In genomic region chr5:146877178-146877681, GRCh38 we compare ENCODE assay signal across 9 cellular contexts. TPM values are rescaled to one million over a fixed set of nuclear protein-coding genes. Genes with fewer than 3 reads are reported as not detected.
DNase-seq lines count a peak whose midpoint lies in the region; ATAC-seq and TF ChIP-seq lines count a peak whose summit lies in the region.
"Had no signal": no experiment of that assay in that cellular context is flagged by ENCODE, and none has a peak within 500 bp of the region (broad histone marks: within the 10 kb centered on the region; RNA-seq: fewer than 3 reads in every experiment).

No MANE protein-coding gene starts in this region.

- H3K4me3 Mint-ChIP-seq in activated T-cell treated with anti-CD3 and anti-CD28 coated beads, Interleukin-2, amount 50 U/mL, for 72 hours = peak overlapping the region; percentile 86 to 89

- no peak for ATAC-seq in activated T-cell treated with anti-CD3 and anti-CD28 coated beads, Interleukin-2, amount 50 U/mL, for 72 hours (replicated peaks in 1 of 2)

- H3K27me3 ChIP-seq in iPS-20b (ENCODE audit: insufficient read depth, low read length) = peaks cover 47% of the 10 kb centered on the region

- peak; percentile 30 for DNase-seq in activated CD4-positive, CD25-positive, alpha-beta regulatory T cell treated with anti-CD3 and anti-CD28 coated beads, Interleukin-2, amount 50 U/mL, for 72 hours
- DNase-seq in activated CD4-positive, CD25-positive, alpha-beta regulatory T cell (lab: John Stamatoyannopoulos, UW) = no peak
- no peak for DNase-seq in activated T-cell treated with anti-CD3 and anti-CD28 coated beads, Interleukin-2, amount 50 U/mL, for 72 hours
- peak; percentile 26 for DNase-seq in stimulated activated CD8-positive, alpha-beta memory T cell treated with anti-CD3 and anti-CD28 coated beads, Interleukin-4, amount 100 ng/mL, for 48 hours
- no peak for DNase-seq in GM13976 (ENCODE audit: low spot score)
- DNase-seq in NCI-H774 (lab: John Stamatoyannopoulos, UW) = no peak
- DNase-seq in NCI-H2081 (lab: John Stamatoyannopoulos, UW) = no peak

- peak overlapping the region; percentile 88 for H3K4me3 ChIP-seq in iPS-20b (ENCODE audit: low read length)

- no peaks in the 10 kb centered on the region for H3K36me3 ChIP-seq in iPS-20b (ENCODE audit: insufficient read depth, low read depth, low read length)
- H3K36me3 ChIP-seq: neutrophil had no signal

- in situ Hi-C loops in GM13976 (cut with MboI; ENCODE audit: low sequenced_read_pairs, unreplicated experiment) = no loop called here

- peaks cover 52% of the 10 kb centered on the region for H3K4me1 ChIP-seq in iPS-20b (ENCODE audit: insufficient read depth, low read length)

- no peaks in the 10 kb centered on the region for H3K9me3 ChIP-seq in iPS-20b (ENCODE audit: insufficient read depth, low read depth, low read length)
- H3K9me3 ChIP-seq: neutrophil had no signal

- H3K9ac ChIP-seq in iPS-20b (ENCODE audit: low read depth, low read length) = peak overlapping the region; percentile 56; the same call in 1 of the 2 replicates

- no peaks in the 10 kb centered on the region for H3K36me3 Mint-ChIP-seq in activated T-cell treated with anti-CD3 and anti-CD28 coated beads, Interleukin-2, amount 50 U/mL, for 72 hours (ENCODE audit: insufficient read depth in 2 of 2)

- no peak overlapping the region for H3K27ac ChIP-seq in iPS-20b (ENCODE audit: low read length)
- H3K27ac ChIP-seq: neutrophil had no signal

- H3K9me3 Mint-ChIP-seq in activated T-cell treated with anti-CD3 and anti-CD28 coated beads, Interleukin-2, amount 50 U/mL, for 72 hours = no peaks in the 10 kb centered on the region

- H3K27ac Mint-ChIP-seq in activated T-cell treated with anti-CD3 and anti-CD28 coated beads, Interleukin-2, amount 50 U/mL, for 72 hours = no peak overlapping the region

- peaks cover 44% of the 10 kb centered on the region for H3K27me3 Mint-ChIP-seq in activated T-cell treated with anti-CD3 and anti-CD28 coated beads, Interleukin-2, amount 50 U/mL, for 72 hours (ENCODE audit: low read depth)

- TF ChIP-seq CTCF in GM13976 (IDR thresholded peaks at IDR 0.05; ENCODE audit: borderline replicate concordance, control extremely low read depth, extremely low read depth, insufficient read depth, missing control alignments) = no peak

- H3K4me1 Mint-ChIP-seq in activated T-cell treated with anti-CD3 and anti-CD28 coated beads, Interleukin-2, amount 50 U/mL, for 72 hours (ENCODE audit: low read depth) = peaks cover 9% of the 10 kb centered on the region

RNA-seq across cellular contexts. Expression of gene PPP2R2B, which starts 1.3 kb away (rescaled TPM):
- total RNA-seq in activated T-cell treated with anti-CD3 and anti-CD28 coated beads, Interleukin-2, amount 50 U/mL, for 72 hours = 1 to 10 TPM in 1 of 2 donors, under 1 TPM in 1; 0.70 to 2.0 TPM

Comparison
In these comparisons a context has a peak if more than half of its experiments do, and no peak if none do; other contexts are left out.
1. DNase-seq: peak in activated CD4-positive, CD25-positive, alpha-beta regulatory T cell treated with anti-CD3 and anti-CD28 coated beads, Interleukin-2, amount 50 U/mL, for 72 hours (single experiment) and stimulated activated CD8-positive, alpha-beta memory T cell treated with anti-CD3 and anti-CD28 coated beads, Interleukin-4, amount 100 ng/mL, for 48 hours (single experiment); none in activated CD4-positive, CD25-positive, alpha-beta regulatory T cell (0 of 4), activated T-cell treated with anti-CD3 and anti-CD28 coated beads, Interleukin-2, amount 50 U/mL, for 72 hours (0 of 2), GM13976 (single experiment), NCI-H774 (single experiment) and NCI-H2081 (0 of 2).